Comparison of ENCODE assay signal across 14 cellular contexts in the genomic region with DNA sequence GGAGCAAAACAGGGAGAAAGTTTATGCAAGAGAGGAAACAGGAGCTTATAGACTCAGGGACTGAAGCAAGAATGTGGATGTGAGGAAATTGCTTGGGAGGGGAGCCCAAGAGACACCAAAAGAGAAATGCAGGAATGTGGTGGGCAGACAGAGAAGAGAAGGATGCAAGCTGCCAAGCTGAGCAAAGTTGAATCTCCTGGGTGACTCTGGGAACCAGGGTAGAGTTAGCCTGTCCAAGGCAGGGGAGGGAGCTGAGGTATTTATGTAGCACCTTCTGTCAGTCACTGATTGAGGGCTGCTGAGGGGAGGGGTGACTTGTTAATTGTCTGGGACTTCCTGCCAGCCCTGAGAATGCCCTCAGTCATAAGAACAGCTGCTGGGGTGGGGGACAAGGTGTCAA.
"Had no signal": no experiment of that assay in that cellular context is flagged by ENCODE, and none has a peak within 500 bp of the region (broad histone marks: within the 10 kb centered on the region; RNA-seq: fewer than 3 reads in every experiment).

No MANE protein-coding gene starts in this region.

- DNase-seq: activated CD4-positive, alpha-beta T cell treated with anti-CD3 and anti-CD28 coated beads, Interleukin-2, amount 50 U/mL, for 1 hour; activated effector memory CD4-positive, alpha-beta T cell treated with Interleukin-2 at 50 U/mL for 16 hours; activated T-cell treated with anti-CD3 and anti-CD28 coated beads, Interleukin-2, amount 50 U/mL, for 24 hours; anterior cingulate cortex; heart right ventricle; lower lobe of right lung; midbrain; spleen; stimulated activated CD4-positive, alpha-beta T cell treated with anti-CD3 and anti-CD28 coated beads, Interleukin-1b, Interleukin-23, amount 100 ng/mL, for 48 hours; stimulated activated naive CD4-positive, alpha-beta T cell; T-helper 17 cell; trophoblast cell had no signal

- H3K27ac Mint-ChIP-seq: activated naive CD4-positive, alpha-beta T cell treated with anti-CD3 and anti-CD28 coated beads, Interleukin-2, amount 50 U/mL, for 24 hours; activated T-cell treated with anti-CD3 and anti-CD28 coated beads, Interleukin-2, amount 50 U/mL, for 24 hours; T-helper 17 cell had no signal

- H3K27ac ChIP-seq: heart right ventricle, lower lobe of right lung, neutrophil, spleen had no signal

- ATAC-seq: heart right ventricle, lower lobe of right lung, T-helper 17 cell had no signal

- H3K9me3 Mint-ChIP-seq: activated naive CD4-positive, alpha-beta T cell treated with anti-CD3 and anti-CD28 coated beads, Interleukin-2, amount 50 U/mL, for 24 hours; activated T-cell treated with anti-CD3 and anti-CD28 coated beads, Interleukin-2, amount 50 U/mL, for 24 hours had no signal

- H3K4me3 ChIP-seq: heart right ventricle, lower lobe of right lung, spleen had no signal

- H3K36me3 ChIP-seq: heart right ventricle, lower lobe of right lung, neutrophil, spleen had no signal

- H3K4me1 ChIP-seq: heart right ventricle, lower lobe of right lung, spleen had no signal

- H3K36me3 Mint-ChIP-seq: activated naive CD4-positive, alpha-beta T cell treated with anti-CD3 and anti-CD28 coated beads, Interleukin-2, amount 50 U/mL, for 24 hours had no signal

- H3K9me3 ChIP-seq: heart right ventricle, lower lobe of right lung, neutrophil, spleen had no signal

- H3K27me3 Mint-ChIP-seq: activated naive CD4-positive, alpha-beta T cell treated with anti-CD3 and anti-CD28 coated beads, Interleukin-2, amount 50 U/mL, for 24 hours had no signal

- H3K4me3 Mint-ChIP-seq: activated naive CD4-positive, alpha-beta T cell treated with anti-CD3 and anti-CD28 coated beads, Interleukin-2, amount 50 U/mL, for 24 hours; activated T-cell treated with anti-CD3 and anti-CD28 coated beads, Interleukin-2, amount 50 U/mL, for 24 hours; T-helper 17 cell had no signal

- H3K4me1 Mint-ChIP-seq: activated naive CD4-positive, alpha-beta T cell treated with anti-CD3 and anti-CD28 coated beads, Interleukin-2, amount 50 U/mL, for 24 hours; T-helper 17 cell had no signal

- H3K27me3 ChIP-seq: heart right ventricle, neutrophil, spleen had no signal
